Comparison of ENCODE assay signal across 1 cellular context in the genomic region with DNA sequence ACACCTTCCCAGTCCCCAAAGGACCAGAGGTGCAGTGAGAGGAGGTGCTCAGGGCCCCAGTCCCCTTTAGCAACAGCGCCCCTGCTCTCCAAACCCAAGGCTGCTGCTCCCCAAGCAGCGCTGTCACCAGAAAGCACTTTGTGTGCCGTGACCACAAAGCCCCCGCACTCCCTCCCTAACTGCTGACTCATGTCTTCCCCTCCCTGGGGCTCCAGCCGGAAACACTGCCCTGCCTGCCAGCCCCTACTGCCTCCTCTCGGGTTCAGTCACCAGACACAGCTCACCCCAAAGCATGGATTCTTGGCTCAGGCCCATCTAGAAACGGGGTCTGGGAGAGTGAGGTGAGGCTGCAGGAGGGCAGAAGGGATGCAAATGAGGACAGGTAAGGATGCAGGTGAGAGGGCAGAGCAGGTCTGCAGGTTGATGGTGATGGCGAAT.
TF ChIP-seq lines count a peak whose summit lies in the region.

No MANE protein-coding gene starts in this region.

TF ChIP-seq in H1, 55 proteins besides CTCF, POLR2A, EP300 and RAD21:
- no peak for TF ChIP-seq ASH2L (IDR thresholded peaks at IDR 0.05; ENCODE audit: low read length)
- TF ChIP-seq FOSL1 (IDR thresholded peaks at IDR 0.05; ENCODE audit: insufficient read depth, low read depth, low read length), result no peak
- no peak for TF ChIP-seq CBX8 (IDR thresholded peaks at IDR 0.05; ENCODE audit: borderline replicate concordance, low read depth, low read length)
- 0 out of 2 replicates have a peak, but pooled peaks have one; percentile 32 for TF ChIP-seq TAF1 (IDR thresholded peaks at IDR 0.05; ENCODE audit: low read depth, low read length)
- TF ChIP-seq CREB1 (IDR thresholded peaks at IDR 0.05), result 0 out of 2 replicates have a peak, but pooled peaks have one; percentile 18
- TF ChIP-seq SIN3A (conservative IDR thresholded peaks at IDR 0.05 in 1 of 2, IDR thresholded peaks at IDR 0.05 in 1 of 2; ENCODE audit: low read depth in 1 of 2, low read length in 2 of 2), result no peak
- no peak for TF ChIP-seq NANOG (IDR thresholded peaks at IDR 0.05; ENCODE audit: insufficient read depth, low read depth, low read length, poor library complexity, severe bottlenecking)
- TF ChIP-seq, protein P1, sequence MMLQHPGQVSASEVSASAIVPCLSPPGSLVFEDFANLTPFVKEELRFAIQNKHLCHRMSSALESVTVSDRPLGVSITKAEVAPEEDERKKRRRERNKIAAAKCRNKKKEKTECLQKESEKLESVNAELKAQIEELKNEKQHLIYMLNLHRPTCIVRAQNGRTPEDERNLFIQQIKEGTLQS (IDR thresholded peaks at IDR 0.05; ENCODE audit: insufficient read depth, low read depth, low read length), result no peak
- no peak for TF ChIP-seq PHF8 (conservative IDR thresholded peaks at IDR 0.05; ENCODE audit: low read depth, low read length)
- no peak for TF ChIP-seq CTBP2 (IDR thresholded peaks at IDR 0.05; ENCODE audit: borderline replicate concordance, insufficient read depth, insufficient read length, low read length)
- TF ChIP-seq JUND (IDR thresholded peaks at IDR 0.05; ENCODE audit: low read length), result peak; percentile 63; the same call in 1 of the 2 replicates
- TF ChIP-seq ZNF274 (IDR thresholded peaks at IDR 0.05; ENCODE audit: borderline replicate concordance, extremely low read depth, low read length), result no peak
- no peak for TF ChIP-seq RNF2 (IDR thresholded peaks at IDR 0.05; ENCODE audit: borderline replicate concordance, low read depth, low read length, missing control alignments, poor library complexity, severe bottlenecking)
- no peak for TF ChIP-seq RXRA (IDR thresholded peaks at IDR 0.05; ENCODE audit: insufficient read depth, low read depth, low read length)
- no peak for TF ChIP-seq TCF12 (IDR thresholded peaks at IDR 0.05; ENCODE audit: low read depth, low read length)
- TF ChIP-seq SP2 (IDR thresholded peaks at IDR 0.05; ENCODE audit: low read length), result no peak
- TF ChIP-seq POU5F1 (IDR thresholded peaks at IDR 0.05; ENCODE audit: low read depth, low read length), result no peak
- TF ChIP-seq SIX5 (IDR thresholded peaks at IDR 0.05; ENCODE audit: low read depth, low read length), result no peak
- 0 out of 2 replicates have a peak, but pooled peaks have one; percentile 20 for TF ChIP-seq POLR2AphosphoS5 (IDR thresholded peaks at IDR 0.05; ENCODE audit: low read depth, low read length)
- TF ChIP-seq MAX (IDR thresholded peaks at IDR 0.05), result no peak
- no peak for TF ChIP-seq GABPA (IDR thresholded peaks at IDR 0.05; ENCODE audit: borderline replicate concordance, insufficient read depth, low read length)
- no peak for TF ChIP-seq JUN (IDR thresholded peaks at IDR 0.05; ENCODE audit: low read depth, low read length)
- no peak for TF ChIP-seq SAP30 (IDR thresholded peaks at IDR 0.05; ENCODE audit: insufficient read depth, insufficient replicate concordance, low read length)
- TF ChIP-seq TEAD4 (IDR thresholded peaks at IDR 0.05; ENCODE audit: low read depth, low read length), result no peak
- peak; percentile 99 for TF ChIP-seq BACH1 (IDR thresholded peaks at IDR 0.05; ENCODE audit: low read length)
- TF ChIP-seq HDAC6 (IDR thresholded peaks at IDR 0.05; ENCODE audit: low read depth, low read length), result no peak
- TF ChIP-seq TBP (IDR thresholded peaks at IDR 0.05; ENCODE audit: low read depth, low read length), result no peak
- no peak for TF ChIP-seq KDM5A (IDR thresholded peaks at IDR 0.05; ENCODE audit: low read length)
- TF ChIP-seq RFX5 (IDR thresholded peaks at IDR 0.05; ENCODE audit: borderline replicate concordance, low read depth, low read length), result no peak
- TF ChIP-seq NRF1 (IDR thresholded peaks at IDR 0.05; ENCODE audit: low read depth, low read length), result no peak
- no peak for TF ChIP-seq YY1 (IDR thresholded peaks at IDR 0.05; ENCODE audit: low read depth, low read length)
- peak; percentile 97 for TF ChIP-seq MAFK (IDR thresholded peaks at IDR 0.05; ENCODE audit: low read depth, low read length)
- no peak for TF ChIP-seq ATF2 (IDR thresholded peaks at IDR 0.05; ENCODE audit: low read length)
- TF ChIP-seq HDAC2 (IDR thresholded peaks at IDR 0.05; ENCODE audit: borderline replicate concordance in 1 of 2, low read depth in 2 of 2, low read length in 2 of 2), result no peak
- no peak for TF ChIP-seq EZH2 (IDR thresholded peaks at IDR 0.05; ENCODE audit: low read depth, low read length, severe bottlenecking)
- TF ChIP-seq, protein P2, sequence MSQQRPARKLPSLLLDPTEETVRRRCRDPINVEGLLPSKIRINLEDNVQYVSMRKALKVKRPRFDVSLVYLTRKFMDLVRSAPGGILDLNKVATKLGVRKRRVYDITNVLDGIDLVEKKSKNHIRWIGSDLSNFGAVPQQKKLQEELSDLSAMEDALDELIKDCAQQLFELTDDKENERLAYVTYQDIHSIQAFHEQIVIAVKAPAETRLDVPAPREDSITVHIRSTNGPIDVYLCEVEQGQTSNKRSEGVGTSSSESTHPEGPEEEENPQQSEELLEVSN (IDR thresholded peaks at IDR 0.05), result no peak
- TF ChIP-seq SRF (IDR thresholded peaks at IDR 0.05; ENCODE audit: low read depth, low read length), result no peak
